In genomic region chr4:39274503-39274902, GRCh38 we compare ENCODE assay signal across 1 cellular context.
TF ChIP-seq lines count a peak whose summit lies in the region.

No MANE protein-coding gene starts in this region.

TF ChIP-seq in HepG2, 621 proteins besides CTCF, POLR2A, EP300 and RAD21 (continued from another document and continues in another):
- no peak for TF ChIP-seq ZFP37 (CRISPR knock-in tag; IDR thresholded peaks at IDR 0.05; ENCODE audit: borderline replicate concordance)
- TF ChIP-seq ZNF460 (CRISPR knock-in tag; IDR thresholded peaks at IDR 0.05; ENCODE audit: borderline replicate concordance) = no peak
- TF ChIP-seq ZHX1 (CRISPR knock-in tag; IDR thresholded peaks at IDR 0.05; ENCODE audit: low read depth) = peak; percentile 68; the same call in 1 of the 2 replicates
- no peak for TF ChIP-seq ZSCAN21 (CRISPR knock-in tag; IDR thresholded peaks at IDR 0.05; ENCODE audit: borderline replicate concordance)
- TF ChIP-seq TRIM24 (CRISPR knock-in tag; IDR thresholded peaks at IDR 0.05) = no peak
- TF ChIP-seq ERF (CRISPR knock-in tag; IDR thresholded peaks at IDR 0.05) = no peak
- no peak for TF ChIP-seq NR3C1 (CRISPR knock-in tag; IDR thresholded peaks at IDR 0.05)
- TF ChIP-seq GMEB2 (CRISPR knock-in tag; IDR thresholded peaks at IDR 0.05; ENCODE audit: low read depth) = no peak
- no peak for TF ChIP-seq RNF219 (CRISPR knock-in tag; IDR thresholded peaks at IDR 0.05)
- no peak for TF ChIP-seq KLF12 (CRISPR knock-in tag; IDR thresholded peaks at IDR 0.05; ENCODE audit: borderline replicate concordance)
- no peak for TF ChIP-seq ZNF18 (CRISPR knock-in tag; IDR thresholded peaks at IDR 0.05; ENCODE audit: insufficient replicate concordance)
- TF ChIP-seq MTERF4 (CRISPR knock-in tag; IDR thresholded peaks at IDR 0.05) = no peak
- TF ChIP-seq ZSCAN12 (CRISPR knock-in tag; IDR thresholded peaks at IDR 0.05) = no peak
- no peak for TF ChIP-seq CREBL2 (CRISPR knock-in tag; IDR thresholded peaks at IDR 0.05; ENCODE audit: borderline replicate concordance)
- TF ChIP-seq ZNF646 (CRISPR knock-in tag; IDR thresholded peaks at IDR 0.05) = no peak
- no peak for TF ChIP-seq ZFYVE20 (CRISPR knock-in tag; IDR thresholded peaks at IDR 0.05; ENCODE audit: borderline replicate concordance, low read depth)
- no peak for TF ChIP-seq ZBTB33 (CRISPR knock-in tag; IDR thresholded peaks at IDR 0.05)
- TF ChIP-seq SMAD9 (CRISPR knock-in tag; IDR thresholded peaks at IDR 0.05) = no peak
- TF ChIP-seq GFI1 (CRISPR knock-in tag; IDR thresholded peaks at IDR 0.05; ENCODE audit: borderline replicate concordance) = peak; percentile 77; the same call in 1 of the 2 replicates
- TF ChIP-seq BCLAF1 (IDR thresholded peaks at IDR 0.05) = no peak
- no peak for TF ChIP-seq PAWR (CRISPR knock-in tag; IDR thresholded peaks at IDR 0.05; ENCODE audit: borderline replicate concordance)
- no peak for TF ChIP-seq XBP1 (CRISPR knock-in tag; IDR thresholded peaks at IDR 0.05)
- no peak for TF ChIP-seq ZNF550 (CRISPR knock-in tag; IDR thresholded peaks at IDR 0.05; ENCODE audit: borderline replicate concordance)
- TF ChIP-seq MTF2 (CRISPR knock-in tag; IDR thresholded peaks at IDR 0.05; ENCODE audit: borderline replicate concordance) = no peak
- no peak for TF ChIP-seq ZBTB42 (CRISPR knock-in tag; IDR thresholded peaks at IDR 0.05)
- no peak for TF ChIP-seq BRD4 (CRISPR knock-in tag; IDR thresholded peaks at IDR 0.05)
- no peak for TF ChIP-seq ZFP36 (IDR thresholded peaks at IDR 0.05; ENCODE audit: borderline replicate concordance, low read depth, low read length, partially characterized antibody)
- TF ChIP-seq SIN3A (IDR thresholded peaks at IDR 0.05; ENCODE audit: borderline replicate concordance, low read depth, low read length) = no peak
- TF ChIP-seq NPAS2 (CRISPR knock-in tag; IDR thresholded peaks at IDR 0.05; ENCODE audit: borderline replicate concordance) = no peak
- no peak for TF ChIP-seq ZNF296 (CRISPR knock-in tag; conservative IDR thresholded peaks at IDR 0.05)
- TF ChIP-seq ZNF17 (CRISPR knock-in tag; IDR thresholded peaks at IDR 0.05) = no peak
- TF ChIP-seq SYNCRIP (IDR thresholded peaks at IDR 0.05; ENCODE audit: insufficient read depth, low read depth, low read length) = no peak
- no peak for TF ChIP-seq MNT (IDR thresholded peaks at IDR 0.05)
